ENCODE assay signal across 17 cellular contexts in the genomic region with DNA sequence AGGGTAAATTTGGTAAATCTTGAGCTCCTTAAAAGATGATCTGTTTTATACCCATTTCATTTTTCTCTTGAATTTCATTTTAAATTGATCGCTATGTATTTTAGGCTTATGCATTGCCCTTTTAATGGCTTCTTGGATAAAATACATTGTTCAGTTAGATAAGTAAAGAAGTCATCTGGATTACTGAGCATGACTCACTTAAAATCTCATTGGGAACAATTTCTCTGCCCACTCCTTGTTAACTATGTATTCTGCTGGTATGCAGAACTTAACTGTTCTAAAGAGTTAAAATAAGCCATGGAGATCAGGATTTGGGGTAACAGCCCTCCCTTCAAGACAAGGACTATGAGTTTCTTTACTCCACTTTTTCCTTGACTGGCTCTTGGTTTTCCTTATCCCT.
"Had no signal": no experiment of that assay in that cellular context is flagged by ENCODE, and none has a peak within 500 bp of the region (broad histone marks: within the 10 kb centered on the region; RNA-seq: fewer than 3 reads in every experiment).

No MANE protein-coding gene starts in this region.

- ATAC-seq: activated CD4-positive, CD25-positive, alpha-beta regulatory T cell treated with anti-CD3 and anti-CD28 coated beads, Interleukin-2, amount 50 U/mL, for 24 hours; effector memory CD8-positive, alpha-beta T cell; heart left ventricle; left lung; natural killer cell treated with Interleukin-12 subunit alpha and Interleukin-12 subunit beta and Interleukin-15 and Interleukin-18, amount 100 ng/mL, for 72 hours; sciatic nerve had no signal

- DNase-seq: activated CD4-positive, alpha-beta T cell treated with anti-CD3 and anti-CD28 coated beads, Interleukin-2, amount 50 U/mL, for 48 hours; activated gamma-delta T cell treated with Interleukin-2 at 50 U/mL for 16 hours; activated naive CD8-positive, alpha-beta T cell treated with anti-CD3 and anti-CD28 coated beads, Interleukin-2, amount 10 ng/mL, durations not matched to agents 7 days and 5 days; activated T-cell treated with anti-CD3 and anti-CD28 coated beads, Interleukin-2, amount 50 U/mL, for 48 hours; cortex of kidney; effector memory CD8-positive, alpha-beta T cell; heart left ventricle; left lung; nucleus accumbens; stimulated activated CD4-positive, alpha-beta T cell treated with anti-CD3 and anti-CD28 coated beads, Interleukin-2, amount 100 ng/mL, for 48 hours; stimulated activated naive CD4-positive, alpha-beta T cell treated with Interleukin-2 at 50 U/mL for 16 hours; trophoblast cell had no signal

- H3K36me3 ChIP-seq: ascending aorta, heart left ventricle, prostate gland had no signal

- H3K9me3 ChIP-seq: ascending aorta, heart left ventricle, left lung, prostate gland had no signal

- H3K4me1 ChIP-seq: ascending aorta, prostate gland had no signal

- H3K4me3 ChIP-seq: ascending aorta, heart left ventricle, left lung, prostate gland had no signal

- H3K27ac ChIP-seq: ascending aorta, heart left ventricle, left lung, prostate gland had no signal

- H3K27me3 ChIP-seq: ascending aorta, heart left ventricle, left lung had no signal
